Comparison of ENCODE assay signal across 13 cellular contexts in genomic region chr13:95783747-95784146, GRCh38.
"Had no signal": no experiment of that assay in that cellular context is flagged by ENCODE, and none has a peak within 500 bp of the region (broad histone marks: within the 10 kb centered on the region; RNA-seq: fewer than 3 reads in every experiment).

No MANE protein-coding gene starts in this region.

- ATAC-seq: activated naive CD4-positive, alpha-beta T cell treated with anti-CD3 and anti-CD28 coated beads, Interleukin-2, amount 50 U/mL, for 72 hours; stimulated activated naive B cell treated with anti-CD40 and anti-IgM and Interleukin-4, amounts not matched to agents 10 μg/mL and 1 μg/mL and 100 μg/mL, for 72 hours had no signal

- H3K27ac ChIP-seq: prostate gland, right lobe of liver, tibial nerve had no signal

- H3K4me1 Mint-ChIP-seq: stimulated activated naive B cell treated with anti-CD40 and anti-IgM and Interleukin-4, amounts not matched to agents 10 μg/mL and 1 μg/mL and 100 μg/mL, for 72 hours had no signal

- H3K36me3 ChIP-seq: prostate gland had no signal

- H3K9me3 Mint-ChIP-seq: activated naive CD4-positive, alpha-beta T cell treated with anti-CD3 and anti-CD28 coated beads, Interleukin-2, amount 50 U/mL, for 72 hours; activated T-cell treated with anti-CD3 and anti-CD28 coated beads, Interleukin-2, amount 50 U/mL, for 24 hours; stimulated activated naive B cell treated with anti-CD40 and anti-IgM and Interleukin-4, amounts not matched to agents 10 μg/mL and 1 μg/mL and 100 μg/mL, for 72 hours had no signal

- H3K27me3 ChIP-seq: right lobe of liver, tibial nerve had no signal

- H3K9me3 ChIP-seq: prostate gland, right lobe of liver, tibial nerve had no signal

- H3K27me3 Mint-ChIP-seq: activated T-cell treated with anti-CD3 and anti-CD28 coated beads, Interleukin-2, amount 50 U/mL, for 24 hours; stimulated activated naive B cell treated with anti-CD40 and anti-IgM and Interleukin-4, amounts not matched to agents 10 μg/mL and 1 μg/mL and 100 μg/mL, for 72 hours had no signal

- H3K4me1 ChIP-seq: prostate gland, right lobe of liver had no signal

- DNase-seq: activated CD4-positive, alpha-beta T cell treated with anti-CD3 and anti-CD28 coated beads, Interleukin-2, amount 50 U/mL, for 4 hours; activated CD4-positive, CD25-positive, alpha-beta regulatory T cell treated with anti-CD3 and anti-CD28 coated beads, Interleukin-2, amount 50 U/mL, for 72 hours; activated effector memory CD4-positive, alpha-beta T cell treated with anti-CD3 and anti-CD28 coated beads, Interleukin-2, amount 50 U/mL, for 16 hours; activated T-cell treated with anti-CD3 and anti-CD28 coated beads, Interleukin-2, amount 50 U/mL, for 24 hours; amygdala; hippocampal formation; midbrain; right lobe of liver; stimulated activated CD4-positive, alpha-beta T cell treated with anti-CD3 and anti-CD28 coated beads, Interleukin-2, amount 100 ng/mL, for 24 hours; stimulated activated naive B cell treated with anti-CD40 and anti-IgM and Interleukin-4, amounts not matched to agents 10 μg/mL and 1 μg/mL and 100 μg/mL, for 72 hours had no signal

- H3K4me3 ChIP-seq: prostate gland, right lobe of liver, tibial nerve had no signal

- H3K4me3 Mint-ChIP-seq: activated T-cell treated with anti-CD3 and anti-CD28 coated beads, Interleukin-2, amount 50 U/mL, for 24 hours; stimulated activated naive B cell treated with anti-CD40 and anti-IgM and Interleukin-4, amounts not matched to agents 10 μg/mL and 1 μg/mL and 100 μg/mL, for 72 hours had no signal

- H3K27ac Mint-ChIP-seq: activated naive CD4-positive, alpha-beta T cell treated with anti-CD3 and anti-CD28 coated beads, Interleukin-2, amount 50 U/mL, for 72 hours; activated T-cell treated with anti-CD3 and anti-CD28 coated beads, Interleukin-2, amount 50 U/mL, for 24 hours; stimulated activated naive B cell treated with anti-CD40 and anti-IgM and Interleukin-4, amounts not matched to agents 10 μg/mL and 1 μg/mL and 100 μg/mL, for 72 hours had no signal
